In the genomic region with DNA sequence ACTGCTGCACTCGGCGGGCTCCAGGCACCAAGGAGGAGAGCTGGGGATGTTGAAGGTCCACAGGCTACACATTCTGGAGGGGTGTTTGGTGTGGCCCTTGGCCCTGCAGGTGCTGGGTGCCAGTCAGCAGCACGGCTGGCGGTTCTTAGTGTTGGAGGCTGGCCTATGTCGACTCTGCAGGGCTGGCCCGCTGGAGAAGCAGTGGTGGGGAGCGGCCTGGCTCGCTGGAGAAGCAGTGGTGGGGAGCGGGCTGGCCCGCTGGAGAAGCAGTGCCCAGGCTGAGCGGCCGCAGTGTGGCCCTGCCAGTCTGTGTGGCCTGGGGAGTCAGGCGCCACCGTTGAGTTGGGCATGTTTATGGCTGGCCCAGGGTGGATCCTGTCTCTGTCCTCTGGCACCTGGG, we compare ENCODE assay signal across 1 cellular context.
TF ChIP-seq lines count a peak whose summit lies in the region.

No MANE protein-coding gene starts in this region.

TF ChIP-seq in HEK293, 187 proteins besides CTCF, POLR2A, EP300 and RAD21 (continued from another document):
- TF ChIP-seq, protein P1, sequence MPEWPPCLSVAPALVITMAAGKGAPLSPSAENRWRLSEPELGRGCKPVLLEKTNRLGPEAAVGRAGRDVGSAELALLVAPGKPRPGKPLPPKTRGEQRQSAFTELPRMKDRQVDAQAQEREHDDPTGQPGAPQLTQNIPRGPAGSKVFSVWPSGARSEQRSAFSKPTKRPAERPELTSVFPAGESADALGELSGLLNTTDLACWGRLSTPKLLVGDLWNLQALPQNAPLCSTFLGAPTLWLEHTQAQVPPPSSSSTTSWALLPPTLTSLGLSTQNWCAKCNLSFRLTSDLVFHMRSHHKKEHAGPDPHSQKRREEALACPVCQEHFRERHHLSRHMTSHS (tag by site-specific recombination; IDR thresholded peaks at IDR 0.05) = no peak
